In genomic region chr2:231058761-231059550, GRCh38 we compare ENCODE assay signal across 10 cellular contexts. TPM values are rescaled to one million over a fixed set of nuclear protein-coding genes. Genes with fewer than 3 reads are reported as not detected.
DNase-seq lines count a peak whose midpoint lies in the region; ATAC-seq and TF ChIP-seq lines count a peak whose summit lies in the region.
"Had no signal": no experiment of that assay in that cellular context is flagged by ENCODE, and none has a peak within 500 bp of the region (broad histone marks: within the 10 kb centered on the region; RNA-seq: fewer than 3 reads in every experiment).

No MANE protein-coding gene starts in this region.

- H3K4me3 ChIP-seq in fibroblast of pulmonary artery (replicated peaks; ENCODE audit: low read depth, low read length) (no peak overlapping the region), gastrocnemius medialis (peak overlapping the region; percentile 94 to 98 (median 96))

- H3K4me1 Mint-ChIP-seq in activated CD4-positive, alpha-beta T cell treated with anti-CD3 and anti-CD28 coated beads for 36 hours: peaks cover 37% of the 10 kb centered on the region
- H3K4me1 Mint-ChIP-seq in activated CD4-positive, alpha-beta memory T cell treated with anti-CD3 and anti-CD28 coated beads, Interleukin-2, amount 10 ng/mL, durations not matched to agents 7 days and 5 days: peaks cover 55% of the 10 kb centered on the region

- H3K36me3 ChIP-seq in gastrocnemius medialis: peaks cover 0 to 26% of the 10 kb centered on the region in 2 donors

- no peaks in the 10 kb centered on the region for H3K9me3 ChIP-seq in gastrocnemius medialis
- H3K9me3 ChIP-seq: adrenal gland had no signal

- no peak for TF ChIP-seq CTCF in fibroblast of pulmonary artery (IDR thresholded peaks at IDR 0.05; ENCODE audit: low read length, missing control alignments)
- TF ChIP-seq CTCF in gastrocnemius medialis (IDR thresholded peaks at IDR 0.05 in 4 of 5, conservative IDR thresholded peaks at IDR 0.05 in 1 of 5): no peak

- peaks cover 2% of the 10 kb centered on the region for H3K27me3 Mint-ChIP-seq in activated CD4-positive, alpha-beta T cell treated with anti-CD3 and anti-CD28 coated beads for 36 hours
- H3K27me3 Mint-ChIP-seq in activated CD4-positive, alpha-beta memory T cell treated with anti-CD3 and anti-CD28 coated beads, Interleukin-2, amount 10 ng/mL, durations not matched to agents 7 days and 5 days: no peaks in the 10 kb centered on the region

- peaks cover 37 to 42% of the 10 kb centered on the region in 2 donors for H3K4me1 ChIP-seq in gastrocnemius medialis

- no peak for ATAC-seq in activated CD4-positive, alpha-beta T cell treated with anti-CD3 and anti-CD28 coated beads for 36 hours
- ATAC-seq in gastrocnemius medialis: no peak

- in situ Hi-C loops in gastrocnemius medialis (cut with MboI; ENCODE audit: low sequenced_read_pairs in 4 of 4): loop anchor here in 1 of 4 donors (25.0 kb wide), 1 partner anchor 1247 kb away; no protein-coding TSS in a partner anchor

- no peak for DNase-seq in activated CD4-positive, alpha-beta T cell treated with anti-CD3 and anti-CD28 coated beads for 36 hours
- no peak for DNase-seq in activated CD4-positive, alpha-beta T cell treated with anti-CD3 and anti-CD28 coated beads for 48 hours
- DNase-seq in activated CD4-positive, alpha-beta memory T cell treated with anti-CD3 and anti-CD28 coated beads, Interleukin-2, amount 10 ng/mL, durations not matched to agents 7 days and 5 days: no peak
- peak; percentile 20 for DNase-seq in fibroblast of pulmonary artery (ENCODE audit: low read depth)
- DNase-seq in gastrocnemius medialis: no peak
- DNase-seq in T-helper 9 cell: no peak
- no peak for DNase-seq in NCI-H2107 treated with DMSO at 0.1 percent for 48 hours (lab: John Stamatoyannopoulos, UW; ENCODE audit: unreplicated experiment)
- DNase-seq in NCI-H146 treated with DMSO at 0.1 percent for 48 hours (lab: John Stamatoyannopoulos, UW; ENCODE audit: unreplicated experiment): no peak
- DNase-seq: adrenal gland, NCI-H1048 had no signal

- H3K27ac ChIP-seq in gastrocnemius medialis: peak overlapping the region; percentile 93 to 96 (median 94)
- H3K27ac ChIP-seq: adrenal gland had no signal

- POLR2A ChIA-PET in activated CD4-positive, alpha-beta T cell treated with anti-CD3 and anti-CD28 coated beads for 36 hours (lab: Charles Lee): interaction anchor here (0.6 kb wide), 1 partner anchor 88 kb away, joined by 3 read pairs; no protein-coding TSS in a partner anchor
- POLR2A ChIA-PET in activated CD4-positive, alpha-beta memory T cell treated with anti-CD3 and anti-CD28 coated beads, Interleukin-2, amount 10 ng/mL, durations not matched to agents 7 days and 5 days (lab: Charles Lee): interaction anchor here (1.1 kb wide), 1 partner anchor 9 kb away, joined by 3 read pairs; no protein-coding TSS in a partner anchor

- intact Hi-C loops in activated CD4-positive, alpha-beta T cell treated with anti-CD3 and anti-CD28 coated beads for 36 hours (cut with DNase I, micrococcal nuclease): loop anchor here in 1 of 2 experiments (5.0 kb wide), 1 partner anchor 137 kb away; no protein-coding TSS in a partner anchor
- intact Hi-C loops in gastrocnemius medialis (cut with DNase I; ENCODE audit: low total_unique reads): loop anchor here (5.0 kb wide), 3 partner anchors 237 to 1137 kb away; partner anchors contain the start of genes FBXO36, NCL and TRIP12

- TF ChIP-seq POLR2A in gastrocnemius medialis (IDR thresholded peaks at IDR 0.05): no peak

- H3K27me3 ChIP-seq in gastrocnemius medialis: no peaks in the 10 kb centered on the region
- H3K27me3 ChIP-seq: adrenal gland had no signal

- H3K36me3 Mint-ChIP-seq in activated CD4-positive, alpha-beta T cell treated with anti-CD3 and anti-CD28 coated beads for 36 hours (ENCODE audit: low read depth): peaks cover 21% of the 10 kb centered on the region
- H3K36me3 Mint-ChIP-seq in activated CD4-positive, alpha-beta memory T cell treated with anti-CD3 and anti-CD28 coated beads, Interleukin-2, amount 10 ng/mL, durations not matched to agents 7 days and 5 days (ENCODE audit: low read depth): peaks cover 22% of the 10 kb centered on the region

- peak overlapping the region; percentile 80 for H3K4me3 Mint-ChIP-seq in activated CD4-positive, alpha-beta T cell treated with anti-CD3 and anti-CD28 coated beads for 36 hours
- peak overlapping the region; percentile 35 for H3K4me3 Mint-ChIP-seq in activated CD4-positive, alpha-beta memory T cell treated with anti-CD3 and anti-CD28 coated beads, Interleukin-2, amount 10 ng/mL, durations not matched to agents 7 days and 5 days

- CTCF ChIA-PET in activated CD4-positive, alpha-beta T cell treated with anti-CD3 and anti-CD28 coated beads for 36 hours (lab: Charles Lee): interaction anchor here (0.5 to 2.1 kb wide), 5 partner anchors 9 to 369 kb away, joined by 3 to 8 read pairs (median 3); no protein-coding TSS in a partner anchor
- CTCF ChIA-PET in activated CD4-positive, alpha-beta memory T cell treated with anti-CD3 and anti-CD28 coated beads, Interleukin-2, amount 10 ng/mL, durations not matched to agents 7 days and 5 days (lab: Charles Lee): interaction anchor here (0.6 to 2.2 kb wide), 9 partner anchors 9 to 1276 kb away, joined by 3 to 11 read pairs (median 4); no protein-coding TSS in a partner anchor

- H3K9me3 Mint-ChIP-seq in activated CD4-positive, alpha-beta T cell treated with anti-CD3 and anti-CD28 coated beads for 36 hours (ENCODE audit: low read depth): no peaks in the 10 kb centered on the region
- no peaks in the 10 kb centered on the region for H3K9me3 Mint-ChIP-seq in activated CD4-positive, alpha-beta memory T cell treated with anti-CD3 and anti-CD28 coated beads, Interleukin-2, amount 10 ng/mL, durations not matched to agents 7 days and 5 days

- H3K27ac Mint-ChIP-seq in activated CD4-positive, alpha-beta T cell treated with anti-CD3 and anti-CD28 coated beads for 36 hours: peak overlapping the region; percentile 43
- H3K27ac Mint-ChIP-seq in activated CD4-positive, alpha-beta memory T cell treated with anti-CD3 and anti-CD28 coated beads, Interleukin-2, amount 10 ng/mL, durations not matched to agents 7 days and 5 days: no peak overlapping the region

RNA-seq across cellular contexts. Expression of gene PSMD1, which starts 2.3 kb away (rescaled TPM):
- 100 to 1,000 TPM; 112 to 160 TPM for total RNA-seq in activated CD4-positive, alpha-beta T cell treated with anti-CD3 and anti-CD28 coated beads for 36 hours
- total RNA-seq in activated CD4-positive, alpha-beta memory T cell treated with anti-CD3 and anti-CD28 coated beads, Interleukin-2, amount 10 ng/mL, durations not matched to agents 7 days and 5 days: 10 to 100 TPM; 79.3 to 80.0 TPM
- total RNA-seq in gastrocnemius medialis: 100 to 1,000 TPM; 169 to 189 (median 182) TPM

RNA-seq across cellular contexts. Expression of gene C2orf72, which starts 21.6 kb away (rescaled TPM):
- total RNA-seq in activated CD4-positive, alpha-beta T cell treated with anti-CD3 and anti-CD28 coated beads for 36 hours: 1 to 10 TPM; 2.0 to 3.8 TPM
- under 1 TPM; 0.35 to 0.98 TPM for total RNA-seq in activated CD4-positive, alpha-beta memory T cell treated with anti-CD3 and anti-CD28 coated beads, Interleukin-2, amount 10 ng/mL, durations not matched to agents 7 days and 5 days
- total RNA-seq in gastrocnemius medialis: under 1 TPM in 3 of 4 donors, not detected in 1; 0.10 to 0.44 (median 0.15) TPM
